Comparison of ENCODE assay signal across 11 cellular contexts in the genomic region with DNA sequence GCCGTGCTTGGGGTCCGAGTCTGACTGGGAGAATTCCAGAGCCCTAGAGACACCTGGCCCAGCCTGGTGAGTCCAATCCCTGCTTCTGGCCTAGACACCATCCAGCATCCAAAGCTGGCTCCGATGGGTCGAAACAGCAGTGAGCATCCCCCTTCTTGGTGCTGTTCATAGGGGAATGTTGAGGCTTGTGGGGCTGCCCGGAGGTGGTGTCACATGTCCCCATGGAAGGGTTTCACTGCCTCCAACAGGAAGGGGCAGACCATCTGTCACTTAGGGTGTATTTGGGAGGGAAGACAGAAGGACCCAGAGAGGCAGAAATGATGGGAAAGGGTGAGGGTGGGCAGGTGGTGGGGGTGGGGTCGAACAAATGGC. TPM values are rescaled to one million over a fixed set of nuclear protein-coding genes. Genes with fewer than 3 reads are reported as not detected.
DNase-seq lines count a peak whose midpoint lies in the region; ATAC-seq and TF ChIP-seq lines count a peak whose summit lies in the region.
"Had no signal": no experiment of that assay in that cellular context is flagged by ENCODE, and none has a peak within 500 bp of the region (broad histone marks: within the 10 kb centered on the region; RNA-seq: fewer than 3 reads in every experiment).

No MANE protein-coding gene starts in this region.

- peak overlapping the region; percentile 41 for H3K4me3 Mint-ChIP-seq in T-helper 2 cell treated with Interferon-gamma antibody and Interleukin-4, amounts not matched to agents 5 μg/mL and 100 μg/mL, for 36 hours
- H3K4me3 Mint-ChIP-seq in activated T-helper 2 cell treated with anti-CD3 and anti-CD28 coated beads, Interferon-gamma antibody, Interleukin-2, Interleukin-4, amounts not matched to agents 10 μg/mL and 5 μg/mL and 100 μg/mL, durations not matched to agents 14 hours and 24 hours and 36 hours (ENCODE audit: low read depth), result no peak overlapping the region

- no peak for ATAC-seq in right lobe of liver

- intact Hi-C loops in activated T-helper 2 cell treated with anti-CD3 and anti-CD28 coated beads, Interferon-gamma antibody, Interleukin-2, Interleukin-4, amounts not matched to agents 10 μg/mL and 5 μg/mL and 100 μg/mL, durations not matched to agents 14 hours and 24 hours and 36 hours (cut with micrococcal nuclease), result no loop called here
- intact Hi-C loops in right lobe of liver (cut with DNase I), result loop anchor here (10.0 kb wide), 2 partner anchors 102 to 432 kb away; partner anchors contain the start of gene IER5L (in 1 of the 2)

- H3K9me3 ChIP-seq in right lobe of liver (no peaks in the 10 kb centered on the region), suprapubic skin (no peaks in the 10 kb centered on the region)

- H3K36me3 Mint-ChIP-seq in T-helper 2 cell treated with Interferon-gamma antibody and Interleukin-4, amounts not matched to agents 5 μg/mL and 100 μg/mL, for 36 hours (ENCODE audit: low read depth), result no peaks in the 10 kb centered on the region
- H3K36me3 Mint-ChIP-seq in activated T-helper 2 cell treated with anti-CD3 and anti-CD28 coated beads, Interferon-gamma antibody, Interleukin-2, Interleukin-4, amounts not matched to agents 10 μg/mL and 5 μg/mL and 100 μg/mL, durations not matched to agents 14 hours and 24 hours and 36 hours (ENCODE audit: low read depth), result no peaks in the 10 kb centered on the region

- no peaks in the 10 kb centered on the region for H3K27me3 Mint-ChIP-seq in T-helper 2 cell treated with Interferon-gamma antibody and Interleukin-4, amounts not matched to agents 5 μg/mL and 100 μg/mL, for 36 hours (ENCODE audit: low read depth)
- no peaks in the 10 kb centered on the region for H3K27me3 Mint-ChIP-seq in activated T-helper 2 cell treated with anti-CD3 and anti-CD28 coated beads, Interferon-gamma antibody, Interleukin-2, Interleukin-4, amounts not matched to agents 10 μg/mL and 5 μg/mL and 100 μg/mL, durations not matched to agents 14 hours and 24 hours and 36 hours (ENCODE audit: low read depth)

- H3K4me1 Mint-ChIP-seq in T-helper 2 cell treated with Interferon-gamma antibody and Interleukin-4, amounts not matched to agents 5 μg/mL and 100 μg/mL, for 36 hours (ENCODE audit: low read depth), result peaks cover 35% of the 10 kb centered on the region
- peaks cover 39% of the 10 kb centered on the region for H3K4me1 Mint-ChIP-seq in activated T-helper 2 cell treated with anti-CD3 and anti-CD28 coated beads, Interferon-gamma antibody, Interleukin-2, Interleukin-4, amounts not matched to agents 10 μg/mL and 5 μg/mL and 100 μg/mL, durations not matched to agents 14 hours and 24 hours and 36 hours (ENCODE audit: low read depth)

- 16% methylated on average over 2 of the region's 6 CpGs for WGBS in right lobe of liver (ENCODE audit: insufficient coverage, low coverage, low lambda C conversion rate, missing lambda C conversion rate)
- 55% methylated on average over 3 of the region's 6 CpGs for WGBS in suprapubic skin

- no peaks in the 10 kb centered on the region for H3K36me3 ChIP-seq in right lobe of liver
- H3K36me3 ChIP-seq in suprapubic skin, result no peaks in the 10 kb centered on the region

- no peaks in the 10 kb centered on the region for H3K9me3 Mint-ChIP-seq in T-helper 2 cell treated with Interferon-gamma antibody and Interleukin-4, amounts not matched to agents 5 μg/mL and 100 μg/mL, for 36 hours
- H3K9me3 Mint-ChIP-seq in activated T-helper 2 cell treated with anti-CD3 and anti-CD28 coated beads, Interferon-gamma antibody, Interleukin-2, Interleukin-4, amounts not matched to agents 10 μg/mL and 5 μg/mL and 100 μg/mL, durations not matched to agents 14 hours and 24 hours and 36 hours, result no peaks in the 10 kb centered on the region

- no peak for TF ChIP-seq CTCF in right lobe of liver (IDR thresholded peaks at IDR 0.05)
- TF ChIP-seq CTCF in suprapubic skin (IDR thresholded peaks at IDR 0.05), result no peak

- TF ChIP-seq EP300 in suprapubic skin (IDR thresholded peaks at IDR 0.05), result no peak

- H3K4me3 ChIP-seq in right lobe of liver, result no peak overlapping the region
- no peak overlapping the region for H3K4me3 ChIP-seq in suprapubic skin

- TF ChIP-seq POLR2A in right lobe of liver (IDR thresholded peaks at IDR 0.05) (no peak), suprapubic skin (IDR thresholded peaks at IDR 0.05) (no peak)

- H3K4me1 ChIP-seq in right lobe of liver (peaks cover 0 to 30% (median 10%) of the 10 kb centered on the region in 4 donors), suprapubic skin (peaks cover 46% of the 10 kb centered on the region)

- DNase-seq in T-helper 2 cell treated with Interferon-gamma antibody and Interleukin-4, amounts not matched to agents 5 μg/mL and 100 μg/mL, for 36 hours (ENCODE audit: low spot score), result no peak
- DNase-seq in T-helper 2 cell (no peak), right lobe of liver (no peak), suprapubic skin (ENCODE audit: low spot score in 2 of 2) (no peak), COLO829 (ENCODE audit: low spot score) (no peak), NCI-H187 treated with DMSO at 0.1 percent for 48 hours (lab: John Stamatoyannopoulos, UW) (no peak), NCI-H510A treated with DMSO at 0.1 percent for 48 hours (lab: John Stamatoyannopoulos, UW) (no peak)
- no peak for DNase-seq in activated T-helper 2 cell treated with anti-CD3 and anti-CD28 coated beads, Interferon-gamma antibody, Interleukin-2, Interleukin-4, amounts not matched to agents 10 μg/mL and 5 μg/mL and 100 μg/mL, durations not matched to agents 14 hours and 24 hours and 36 hours (ENCODE audit: low spot score)
- DNase-seq: activated CD4-positive, alpha-beta T cell treated with anti-CD3 and anti-CD28 coated beads for 1 hour; GOT3 had no signal

- H3K27ac ChIP-seq in right lobe of liver, result peak overlapping the region; percentile 66 to 99 (median 93)
- H3K27ac ChIP-seq in suprapubic skin, result peak overlapping the region; percentile 41

- H3K27ac Mint-ChIP-seq in T-helper 2 cell treated with Interferon-gamma antibody and Interleukin-4, amounts not matched to agents 5 μg/mL and 100 μg/mL, for 36 hours, result no peak overlapping the region
- peak overlapping the region; percentile 34 for H3K27ac Mint-ChIP-seq in activated T-helper 2 cell treated with anti-CD3 and anti-CD28 coated beads, Interferon-gamma antibody, Interleukin-2, Interleukin-4, amounts not matched to agents 10 μg/mL and 5 μg/mL and 100 μg/mL, durations not matched to agents 14 hours and 24 hours and 36 hours

- H3K27me3 ChIP-seq in right lobe of liver (no peaks in the 10 kb centered on the region), suprapubic skin (no peaks in the 10 kb centered on the region)

RNA-seq across cellular contexts. Expression of gene C9orf50, which starts 13.9 kb away (rescaled TPM):
- total RNA-seq in activated T-helper 2 cell treated with anti-CD3 and anti-CD28 coated beads, Interferon-gamma antibody, Interleukin-2, Interleukin-4, amounts not matched to agents 10 μg/mL and 5 μg/mL and 100 μg/mL, durations not matched to agents 14 hours and 24 hours and 36 hours, result not detected in 2 replicates
- total RNA-seq in right lobe of liver, result not detected
- total RNA-seq in suprapubic skin, result under 1 TPM in 1 of 4 donors, not detected in 3; 0.64 TPM
- total RNA-seq: HT1080 had no signal

RNA-seq across cellular contexts. Expression of gene NTMT1, which starts 19.0 kb away (rescaled TPM):
- total RNA-seq in activated T-helper 2 cell treated with anti-CD3 and anti-CD28 coated beads, Interferon-gamma antibody, Interleukin-2, Interleukin-4, amounts not matched to agents 10 μg/mL and 5 μg/mL and 100 μg/mL, durations not matched to agents 14 hours and 24 hours and 36 hours, result 58.4 and 61.5 TPM in 2 replicates
- 10 to 100 TPM; 15.6 to 28.3 (median 20.7) TPM for total RNA-seq in right lobe of liver
- total RNA-seq in suprapubic skin, result 10 to 100 TPM; 19.4 to 25.0 (median 20.8) TPM

RNA-seq across cellular contexts. Expression of gene ASB6, which starts 34.9 kb away (rescaled TPM):
- total RNA-seq in activated T-helper 2 cell treated with anti-CD3 and anti-CD28 coated beads, Interferon-gamma antibody, Interleukin-2, Interleukin-4, amounts not matched to agents 10 μg/mL and 5 μg/mL and 100 μg/mL, durations not matched to agents 14 hours and 24 hours and 36 hours, result 21.4 and 22.1 TPM in 2 replicates
- total RNA-seq in right lobe of liver (1 to 10 TPM; 4.5 to 9.5 (median 5.4) TPM), suprapubic skin (10 to 100 TPM; 25.6 to 41.5 (median 37.6) TPM)

RNA-seq across cellular contexts. Expression of gene PRRX2, which starts 58.4 kb away (rescaled TPM):
- 5.0 and 5.1 TPM in 2 replicates for total RNA-seq in activated T-helper 2 cell treated with anti-CD3 and anti-CD28 coated beads, Interferon-gamma antibody, Interleukin-2, Interleukin-4, amounts not matched to agents 10 μg/mL and 5 μg/mL and 100 μg/mL, durations not matched to agents 14 hours and 24 hours and 36 hours
- total RNA-seq in right lobe of liver, result not detected
- 10 to 100 TPM in 3 of 4 donors, 1 to 10 TPM in 1; 9.9 to 16.9 (median 14.0) TPM for total RNA-seq in suprapubic skin
- total RNA-seq: HT1080 had no signal
